Comparison of ENCODE assay signal across 7 cellular contexts in genomic region chr16:46389561-46390041, GRCh38.
DNase-seq lines count a peak whose midpoint lies in the region; TF ChIP-seq lines count a peak whose summit lies in the region.
"Not testable (repeated sequence)": the region's sequence is repeated elsewhere in the genome, so short reads cannot be mapped to it uniquely, and the experiment has no call there.

No MANE protein-coding gene starts in this region.

- not testable (repeated sequence) for H3K4me1 ChIP-seq in SJSA1 (replicated peaks); right atrium auricular region

- H3K27ac Mint-ChIP-seq in nephron progenitor cell: not testable (repeated sequence)

- not testable (repeated sequence) for H3K36me3 ChIP-seq in SJSA1, right atrium auricular region

- not testable (repeated sequence) for H3K27me3 Mint-ChIP-seq in nephron progenitor cell (ENCODE audit: low read depth, poor library complexity)

- H3K9me3 ChIP-seq in SJSA1 (replicated peaks); right atrium auricular region: not testable (repeated sequence)

- not testable (repeated sequence) for H3K27me3 ChIP-seq in SJSA1 (replicated peaks); right atrium auricular region

- peaks cover 21% of the 10 kb centered on the region for H3K9me3 Mint-ChIP-seq in nephron progenitor cell

- not testable (repeated sequence) for H3K4me1 Mint-ChIP-seq in nephron progenitor cell

- DNase-seq in H4 (ENCODE audit: low spot score) (peak; percentile 96), SJSA1 (ENCODE audit: low read depth in 1 of 2, low spot score in 2 of 2) (peak; percentile 89 to 97), activated T-cell treated with anti-CD3 and anti-CD28 coated beads for 24 hours (ENCODE audit: low read depth) (peak; percentile 91), cerebellar cortex (ENCODE audit: low spot score) (peak; percentile 94), right atrium auricular region (ENCODE audit: low spot score) (peak; percentile 90), nephron progenitor cell (peak; percentile 47)
- peak; percentile 18 to 35 for DNase-seq in stimulated activated CD4-positive, alpha-beta T cell treated with anti-CD3 and anti-CD28 coated beads, Interleukin-4, amount 100 ng/mL, for 48 hours (ENCODE audit: low read depth in 2 of 2)

- not testable (repeated sequence) for H3K4me3 ChIP-seq in SJSA1
- H3K4me3 ChIP-seq in right atrium auricular region: peak overlapping the region; percentile 0

- H3K4me3 Mint-ChIP-seq in nephron progenitor cell: not testable (repeated sequence)

- not testable (repeated sequence) for H3K27ac ChIP-seq in SJSA1
- peak overlapping the region in 1 of 2 donors; percentile 0 for H3K27ac ChIP-seq in right atrium auricular region

- H3K36me3 Mint-ChIP-seq in nephron progenitor cell (ENCODE audit: low read depth): peaks cover 16% of the 10 kb centered on the region

- TF ChIP-seq CTCF in right atrium auricular region (IDR thresholded peaks at IDR 0.05); nephron progenitor cell (IDR thresholded peaks at IDR 0.05): not testable (repeated sequence)

Comparison
In these comparisons a context has a peak if more than half of its experiments do, and no peak if none do; other contexts are left out.
1. DNase-seq: peak in every context shown above with its lines; median percentile 96 in H4; 94 in cerebellar cortex; 93 in SJSA1; 91 in activated T-cell treated with anti-CD3 and anti-CD28 coated beads for 24 hours; 90 in right atrium auricular region; 47 in nephron progenitor cell; 26 in stimulated activated CD4-positive, alpha-beta T cell treated with anti-CD3 and anti-CD28 coated beads, Interleukin-4, amount 100 ng/mL, for 48 hours.